In genomic region chr6:168058691-168059551, GRCh38 we compare ENCODE assay signal across 17 cellular contexts. TPM values are rescaled to one million over a fixed set of nuclear protein-coding genes. Genes with fewer than 3 reads are reported as not detected.
"Had no signal": no experiment of that assay in that cellular context is flagged by ENCODE, and none has a peak within 500 bp of the region (broad histone marks: within the 10 kb centered on the region; RNA-seq: fewer than 3 reads in every experiment).

No MANE protein-coding gene starts in this region.

- H3K27ac ChIP-seq: right atrium auricular region, stomach, testis, upper lobe of right lung had no signal

- DNase-seq: activated CD4-positive, alpha-beta T cell treated with anti-CD3 and anti-CD28 coated beads, Interleukin-2, amount 10 ng/mL, durations not matched to agents 24 days and 14 days; activated CD8-positive, alpha-beta memory T cell treated with anti-CD3 and anti-CD28 coated beads, Interleukin-2, amount 50 U/mL, for 48 hours; activated gamma-delta T cell; activated T-cell treated with anti-CD3 and anti-CD28 coated beads, Interleukin-2, amount 50 U/mL, for 72 hours; amniotic stem cell; hippocampal formation; kidney glomerular epithelial cell; mesenchymal stem cell; occipital lobe; stomach; T-helper 17 cell; testis; upper lobe of right lung had no signal

- H3K36me3 ChIP-seq: right atrium auricular region, stomach, upper lobe of right lung had no signal

- H3K27me3 ChIP-seq: right atrium auricular region, stomach, testis, upper lobe of right lung had no signal

- H3K4me3 ChIP-seq: right atrium auricular region, stomach, testis, upper lobe of right lung had no signal

- H3K9me3 ChIP-seq: right atrium auricular region, stomach, testis, upper lobe of right lung had no signal

RNA-seq across cellular contexts. Expression of gene FRMD1, which starts 20.1 kb away (rescaled TPM):
- total RNA-seq: activated CD4-positive, alpha-beta T cell treated with anti-CD3 and anti-CD28 coated beads, Interleukin-2, amount 10 ng/mL, durations not matched to agents 24 days and 14 days; cardiac septum; natural killer cell treated with Interleukin-12 subunit alpha and Interleukin-12 subunit beta and Interleukin-15 and Interleukin-18, amount 100 ng/mL, for 72 hours; occipital lobe; progenitor cell of endocrine pancreas; T-helper 17 cell had no signal
